Comparison of ENCODE assay signal across 17 cellular contexts in the genomic region with DNA sequence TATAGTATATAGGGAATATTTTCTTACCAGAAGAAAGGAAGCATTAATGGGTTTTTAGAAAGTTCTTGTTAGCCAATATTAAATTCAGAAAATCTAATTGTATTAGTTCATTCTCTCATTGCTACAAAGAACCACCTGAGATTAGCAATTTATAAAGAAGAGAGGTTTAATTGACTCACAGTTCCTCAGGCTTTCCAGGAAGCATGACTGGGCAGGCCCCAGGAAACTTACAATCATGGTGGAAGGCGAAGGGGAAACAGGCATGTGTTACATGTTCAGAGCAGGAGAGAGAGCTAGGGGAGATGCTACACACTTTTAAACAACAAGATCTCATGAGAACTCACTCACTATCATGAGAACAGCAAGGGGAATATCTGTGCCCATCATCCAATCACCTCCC.
DNase-seq lines count a peak whose midpoint lies in the region; TF ChIP-seq lines count a peak whose summit lies in the region.
"Had no signal": no experiment of that assay in that cellular context is flagged by ENCODE, and none has a peak within 500 bp of the region (broad histone marks: within the 10 kb centered on the region; RNA-seq: fewer than 3 reads in every experiment).

No MANE protein-coding gene starts in this region.

- no peak overlapping the region for H3K27ac Mint-ChIP-seq in MCF 10A (ENCODE audit: low read depth, unreplicated experiment)
- H3K27ac Mint-ChIP-seq: B cell; CD4-positive, alpha-beta T cell; CD8-positive, alpha-beta T cell had no signal

- H3K79me2 ChIP-seq in mammary epithelial cell (ENCODE audit: insufficient read depth, low read length) (no peaks in the 10 kb centered on the region), MM.1S (ENCODE audit: low read length) (no peaks in the 10 kb centered on the region)

- H3K9ac ChIP-seq in mammary epithelial cell (ENCODE audit: insufficient read depth, low read length) (no peak overlapping the region), MM.1S (ENCODE audit: low read length) (no peak overlapping the region)
- H3K9ac ChIP-seq: BLaER1 treated with 17β-estradiol and CSF1 and Interleukin-3, amounts not matched to agents 10 nM and 100 nM had no signal

- no peaks in the 10 kb centered on the region for H3K27me3 Mint-ChIP-seq in MCF 10A (ENCODE audit: insufficient read depth, unreplicated experiment)
- H3K27me3 Mint-ChIP-seq: B cell; CD4-positive, alpha-beta T cell had no signal

- no peaks in the 10 kb centered on the region for H3K36me3 Mint-ChIP-seq in MCF 10A (ENCODE audit: insufficient read depth, unreplicated experiment)
- H3K36me3 Mint-ChIP-seq: CD8-positive, alpha-beta T cell had no signal

- peak; percentile 13 for DNase-seq in mammary epithelial cell
- no peak for DNase-seq in MCF 10A (ENCODE audit: unreplicated experiment)
- DNase-seq in epithelial cell of esophagus (ENCODE audit: low read depth), result peak; percentile 61
- no peak for DNase-seq in MM.1S
- no peak for DNase-seq in RKO (ENCODE audit: low spot score)
- DNase-seq: AML-193; Caco-2; Calu3; CD4-positive, alpha-beta T cell; CD8-positive, alpha-beta T cell; DMS79 treated with DMSO at 0.1 percent for 48 hours; GF-D8 had no signal

- intact Hi-C loops in mammary epithelial cell (cut with micrococcal nuclease) (no loop called here), MCF 10A (cut with micrococcal nuclease) (no loop called here)

- H3K4me3 Mint-ChIP-seq in MCF 10A (ENCODE audit: unreplicated experiment), result no peak overlapping the region
- H3K4me3 Mint-ChIP-seq: B cell; CD4-positive, alpha-beta T cell; CD8-positive, alpha-beta T cell had no signal

- no TSS peak for BruUV-seq in mammary epithelial cell (replicated peaks; lab: Mats Ljungman, UMichigan)
- no TSS peak for BruUV-seq in MCF 10A (replicated peaks; lab: Mats Ljungman, UMichigan)

- no peaks in the 10 kb centered on the region for H3K9me2 ChIP-seq in MM.1S (replicated peaks; ENCODE audit: insufficient read depth, low read length)

- H3K36me3 ChIP-seq in mammary epithelial cell (ENCODE audit: insufficient read depth, low read length), result no peaks in the 10 kb centered on the region
- H3K36me3 ChIP-seq in MM.1S (replicated peaks; ENCODE audit: insufficient read depth, low read length), result no peaks in the 10 kb centered on the region
- H3K36me3 ChIP-seq: BLaER1 treated with 17β-estradiol and CSF1 and Interleukin-3, amounts not matched to agents 10 nM and 100 nM had no signal

- no peaks in the 10 kb centered on the region for H3F3A ChIP-seq in MM.1S (ENCODE audit: insufficient read depth, low read length)

- POLR2A ChIA-PET in MCF 10A (lab: Yijun Ruan, JAX), result no interaction called here

- 57% methylated on average over 1 of the region's 1 CpG for WGBS in mammary epithelial cell (ENCODE audit: low coverage, missing lambda C conversion rate)

- TF ChIP-seq CTCF in mammary epithelial cell (conservative IDR thresholded peaks at IDR 0.05 in 1 of 2, IDR thresholded peaks at IDR 0.05 in 1 of 2; ENCODE audit: extremely low read depth in 1 of 2, insufficient read depth in 1 of 2, low read depth in 1 of 2, low read length in 2 of 2), result no peak
- TF ChIP-seq CTCF in MCF 10A (IDR thresholded peaks at IDR 0.05; ENCODE audit: unreplicated experiment), result no peak
- no peak for TF ChIP-seq CTCF in epithelial cell of esophagus (IDR thresholded peaks at IDR 0.05; ENCODE audit: insufficient read depth, low read depth, low read length, missing control alignments)
- TF ChIP-seq CTCF in MM.1S (IDR thresholded peaks at IDR 0.05; ENCODE audit: low read length), result no peak

- H3K4me2 ChIP-seq in mammary epithelial cell (ENCODE audit: insufficient read depth, low read depth, low read length), result no peak overlapping the region
- no peak overlapping the region for H3K4me2 ChIP-seq in MM.1S (ENCODE audit: low read depth, low read length)
- H3K4me2 ChIP-seq: A549; BLaER1 treated with 17β-estradiol and CSF1 and Interleukin-3, amounts not matched to agents 10 nM and 100 nM had no signal

- H2AFZ ChIP-seq in mammary epithelial cell (ENCODE audit: low read depth, low read length) (peak overlapping the region; percentile 2), MM.1S (ENCODE audit: low read length) (no peak overlapping the region)

- no peaks in the 10 kb centered on the region for H3K9me3 Mint-ChIP-seq in MCF 10A (ENCODE audit: unreplicated experiment)

- H3K4me3 ChIP-seq in mammary epithelial cell (replicated peaks in 1 of 3; ENCODE audit: insufficient read depth in 1 of 3, low read depth in 2 of 3, low read length in 3 of 3) (no peak overlapping the region), epithelial cell of esophagus (ENCODE audit: low read length) (no peak overlapping the region), MM.1S (ENCODE audit: low read length) (no peak overlapping the region)
- H3K4me3 ChIP-seq: A549; BLaER1 treated with 17β-estradiol and CSF1 and Interleukin-3, amounts not matched to agents 10 nM and 100 nM had no signal

- in situ Hi-C loops in mammary epithelial cell (cut with MboI; ENCODE audit: low sequenced_read_pairs in 2 of 2), result no loop called here

- dilution Hi-C loops in mammary epithelial cell (cut with HindIII; ENCODE audit: low sequenced_read_pairs), result no loop called here

- H3K4me1 ChIP-seq in mammary epithelial cell (ENCODE audit: insufficient read depth, low read length) (no peaks in the 10 kb centered on the region), MM.1S (ENCODE audit: low read length) (no peaks in the 10 kb centered on the region)
- H3K4me1 ChIP-seq: A549; BLaER1 treated with 17β-estradiol and CSF1 and Interleukin-3, amounts not matched to agents 10 nM and 100 nM; Caco-2 had no signal

- H3K27me3 ChIP-seq in mammary epithelial cell (ENCODE audit: insufficient read depth, low read length), result peaks cover 1% of the 10 kb centered on the region
- H3K27me3 ChIP-seq in MM.1S (replicated peaks; ENCODE audit: insufficient read depth, low read length), result no peaks in the 10 kb centered on the region
- H3K27me3 ChIP-seq: BLaER1 treated with 17β-estradiol and CSF1 and Interleukin-3, amounts not matched to agents 10 nM and 100 nM had no signal

- CTCF ChIA-PET in mammary epithelial cell (lab: Charles Lee; ENCODE audit: low non-redundant PET), result no interaction called here
- CTCF ChIA-PET in MCF 10A (lab: Yijun Ruan, JAX), result no interaction called here

- H3K9me3 ChIP-seq in mammary epithelial cell (replicated peaks; ENCODE audit: insufficient read depth, low read length) (no peaks in the 10 kb centered on the region), MM.1S (replicated peaks; ENCODE audit: insufficient read depth, low read length) (no peaks in the 10 kb centered on the region)
- H3K9me3 ChIP-seq: A549; BLaER1 treated with 17β-estradiol and CSF1 and Interleukin-3, amounts not matched to agents 10 nM and 100 nM; Caco-2 had no signal

- H3K27ac ChIP-seq in mammary epithelial cell (ENCODE audit: insufficient read depth, low read depth, low read length) (no peak overlapping the region), MM.1S (ENCODE audit: low read length) (no peak overlapping the region)
- H3K27ac ChIP-seq: 22Rv1; A549; BLaER1 treated with 17β-estradiol and CSF1 and Interleukin-3, amounts not matched to agents 10 nM and 100 nM; C4-2B had no signal

- H3K4me1 Mint-ChIP-seq in MCF 10A (ENCODE audit: insufficient read depth, unreplicated experiment), result no peaks in the 10 kb centered on the region
- H3K4me1 Mint-ChIP-seq: B cell had no signal

- no peaks in the 10 kb centered on the region for H4K20me1 ChIP-seq in mammary epithelial cell (ENCODE audit: insufficient read depth, low read length)
- H4K20me1 ChIP-seq in MM.1S (ENCODE audit: insufficient read depth, low read length), result no peaks in the 10 kb centered on the region
- H4K20me1 ChIP-seq: BLaER1 treated with 17β-estradiol and CSF1 and Interleukin-3, amounts not matched to agents 10 nM and 100 nM had no signal

Comparison
In these comparisons a context has a peak if more than half of its experiments do, and no peak if none do; other contexts are left out.
1. DNase-seq: peak in mammary epithelial cell (single experiment) and epithelial cell of esophagus (single experiment); none in MCF 10A (single experiment), MM.1S (single experiment) and RKO (single experiment).